8 cellular contexts compared by ENCODE assay signal in the genomic region with DNA sequence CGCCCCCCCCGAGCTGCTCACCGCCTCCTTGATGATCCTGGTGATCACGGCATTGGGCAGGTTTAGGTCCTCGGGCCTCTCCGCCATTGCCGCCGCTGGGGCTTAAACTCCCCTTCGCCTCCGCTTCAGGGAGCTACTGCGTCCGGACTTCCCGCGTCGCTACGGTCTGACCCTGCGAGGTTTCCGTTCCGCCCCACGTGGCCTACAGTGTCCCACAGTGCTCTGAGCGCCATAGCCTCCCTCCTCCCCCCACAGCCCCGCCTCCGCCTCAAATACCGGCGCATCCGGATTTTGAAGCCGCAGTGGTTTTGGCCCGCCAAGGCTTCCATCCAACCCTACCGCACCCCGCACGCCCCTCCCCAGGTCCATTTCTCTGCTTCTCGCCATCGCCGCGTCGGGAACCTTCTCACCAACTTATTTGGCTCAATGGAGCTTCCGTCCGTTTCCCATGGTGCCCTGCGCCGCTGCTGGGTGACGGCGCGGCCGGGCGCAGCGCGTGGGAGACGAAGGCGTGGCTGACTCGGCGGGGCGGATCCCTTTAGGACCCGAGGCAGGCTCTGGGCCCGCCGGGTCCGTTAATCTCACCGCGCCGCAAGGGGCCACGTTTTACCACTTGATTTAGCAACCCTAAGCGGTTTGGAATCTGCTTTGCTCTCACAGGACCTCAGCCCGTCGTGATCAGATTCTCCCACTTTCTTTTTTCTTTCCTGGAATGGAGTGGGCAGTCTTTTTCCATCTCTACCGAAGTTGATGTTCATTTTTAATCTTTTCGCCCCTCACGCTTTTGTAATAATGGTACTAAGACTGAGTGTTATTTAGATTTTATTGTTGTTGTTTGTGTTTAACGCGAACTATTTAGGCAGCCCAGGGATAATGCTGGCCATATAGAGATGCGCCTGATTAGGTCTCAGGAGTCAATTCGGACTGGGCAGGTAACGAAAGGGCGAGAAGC. TPM values are rescaled to one million over a fixed set of nuclear protein-coding genes. Genes with fewer than 3 reads are reported as not detected.
DNase-seq lines count a peak whose midpoint lies in the region; ATAC-seq and TF ChIP-seq lines count a peak whose summit lies in the region.

A gene with protein sequence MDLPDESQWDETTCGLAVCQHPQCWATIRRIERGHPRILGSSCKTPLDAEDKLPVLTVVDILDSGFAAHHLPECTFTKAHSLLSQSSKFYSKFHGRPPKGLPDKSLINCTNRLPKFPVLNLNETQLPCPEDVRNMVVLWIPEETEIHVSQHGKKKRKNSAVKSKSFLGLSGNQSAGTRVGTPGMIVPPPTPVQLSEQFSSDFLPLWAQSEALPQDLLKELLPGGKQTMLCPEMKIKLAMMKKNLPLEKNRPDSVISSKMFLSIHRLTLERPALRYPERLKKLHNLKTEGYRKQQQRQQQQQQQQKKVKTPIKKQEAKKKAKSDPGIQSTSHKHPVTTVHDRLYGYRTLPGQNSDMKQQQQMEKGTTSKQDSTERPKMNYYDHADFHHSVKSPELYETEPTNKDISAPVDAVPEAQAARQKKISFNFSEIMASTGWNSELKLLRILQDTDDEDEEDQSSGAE (plus strand): TSS at position 541 of the 952 bp plus-strand sequence. CDS start 2,747 bp downstream, outside the sequence.
A gene with protein sequence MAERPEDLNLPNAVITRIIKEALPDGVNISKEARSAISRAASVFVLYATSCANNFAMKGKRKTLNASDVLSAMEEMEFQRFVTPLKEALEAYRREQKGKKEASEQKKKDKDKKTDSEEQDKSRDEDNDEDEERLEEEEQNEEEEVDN (minus strand): TSS at position 469 of the 952 bp plus-strand sequence. CDS start 382 bp downstream, at position 87.

- TF ChIP-seq CTCF in ovary (IDR thresholded peaks at IDR 0.05) (peak in 1 of 3 donors; percentile 43), thyroid gland (IDR thresholded peaks at IDR 0.05) (peak in 2 of 6 experiments; percentile 9 to 27)

- H3K27me3 Mint-ChIP-seq in activated naive CD8-positive, alpha-beta T cell treated with anti-CD3 and anti-CD28 coated beads, Interleukin-2, amount 10 ng/mL, durations not matched to agents 7 days and 5 days: no peaks in the 10 kb centered on the region

- no peak for TF ChIP-seq EP300 in ovary (IDR thresholded peaks at IDR 0.05)

- TF ChIP-seq POLR2A in GM10847 (IDR thresholded peaks at IDR 0.05; ENCODE audit: extremely low read depth, insufficient read length) (peak; percentile 68), ovary (IDR thresholded peaks at IDR 0.05) (peak; percentile 76), thyroid gland (IDR thresholded peaks at IDR 0.05) (peak in 1 of 2 donors; percentile 88)

- peaks cover 14% of the 10 kb centered on the region for H3K36me3 Mint-ChIP-seq in activated naive CD8-positive, alpha-beta T cell treated with anti-CD3 and anti-CD28 coated beads, Interleukin-2, amount 10 ng/mL, durations not matched to agents 7 days and 5 days

- intact Hi-C loops in Right ventricle myocardium inferior (cut with DNase I) (loop anchor here (10.0 kb wide), 1 partner anchor 474 kb away; no protein-coding TSS in a partner anchor), ovary (cut with DNase I) (no loop called here), thyroid gland (cut with DNase I) (no loop called here)

- peak within 1 kb of the TSS; percentile 100 for H3K27ac Mint-ChIP-seq in activated naive CD8-positive, alpha-beta T cell treated with anti-CD3 and anti-CD28 coated beads, Interleukin-2, amount 10 ng/mL, durations not matched to agents 7 days and 5 days

- no peaks in the 10 kb centered on the region for H3K9me3 ChIP-seq in ovary
- no peaks in the 10 kb centered on the region for H3K9me3 ChIP-seq in thyroid gland

- peak within 1 kb of the TSS; percentile 96 to 98 for H3K27ac ChIP-seq in ovary
- H3K27ac ChIP-seq in thyroid gland: peak within 1 kb of the TSS; percentile 97 to 99 (median 99)

- no peaks in the 10 kb centered on the region for H3K9me3 Mint-ChIP-seq in activated naive CD8-positive, alpha-beta T cell treated with anti-CD3 and anti-CD28 coated beads, Interleukin-2, amount 10 ng/mL, durations not matched to agents 7 days and 5 days

- H3K27me3 ChIP-seq in ovary (no peaks in the 10 kb centered on the region), thyroid gland (no peaks in the 10 kb centered on the region)

- peaks cover 3% of the 10 kb centered on the region for H3K4me1 ChIP-seq in ovary (ENCODE audit: insufficient read depth)
- H3K4me1 ChIP-seq in thyroid gland: peaks cover 6 to 11% of the 10 kb centered on the region in 2 donors

- H3K4me3 ChIP-seq in ovary (peak within 1 kb of the TSS; percentile 75), thyroid gland (replicated peaks in 1 of 3) (peak within 1 kb of the TSS; percentile 67 to 79 (median 67))

- no peaks in the 10 kb centered on the region for H3K36me3 ChIP-seq in ovary
- H3K36me3 ChIP-seq in thyroid gland: peaks cover 10 to 11% of the 10 kb centered on the region in 2 donors

- peaks cover 18% of the 10 kb centered on the region for H3K4me1 Mint-ChIP-seq in activated naive CD8-positive, alpha-beta T cell treated with anti-CD3 and anti-CD28 coated beads, Interleukin-2, amount 10 ng/mL, durations not matched to agents 7 days and 5 days

- POLR2A ChIA-PET in activated naive CD8-positive, alpha-beta T cell treated with anti-CD3 and anti-CD28 coated beads, Interleukin-2, amount 10 ng/mL, durations not matched to agents 7 days and 5 days (lab: Charles Lee): interaction anchor here (0.6 to 3.0 kb wide), 22 partner anchors 10 to 255 kb away, joined by 3 to 33 read pairs (median 5); a partner anchor contains a TSS

- peak; percentile 94 for ATAC-seq in HG02642 (IDR thresholded peaks at IDR 0.05; ENCODE audit: poor library complexity, unreplicated experiment)
- ATAC-seq in activated naive CD8-positive, alpha-beta T cell treated with anti-CD3 and anti-CD28 coated beads, Interleukin-2, amount 10 ng/mL, durations not matched to agents 7 days and 5 days (ENCODE audit: low read depth): peak; percentile 96
- ATAC-seq in Right ventricle myocardium inferior: peak; percentile 99

- H3K4me3 Mint-ChIP-seq in activated naive CD8-positive, alpha-beta T cell treated with anti-CD3 and anti-CD28 coated beads, Interleukin-2, amount 10 ng/mL, durations not matched to agents 7 days and 5 days: peak within 1 kb of the TSS; percentile 96

- peak; percentile 92 for DNase-seq in NCI-H1105 (lab: John Stamatoyannopoulos, UW)
- DNase-seq in SKM-1 (lab: John Stamatoyannopoulos, UW; ENCODE audit: unreplicated experiment): peak; percentile 64
- peak; percentile 97 for DNase-seq in activated naive CD8-positive, alpha-beta T cell treated with anti-CD3 and anti-CD28 coated beads, Interleukin-2, amount 10 ng/mL, durations not matched to agents 7 days and 5 days
- DNase-seq in Right ventricle myocardium inferior (ENCODE audit: missing footprints): peak; percentile 98
- DNase-seq in ovary: peak; percentile 94 to 98 (median 95)
- DNase-seq in thyroid gland: peak; percentile 94 to 95

- WGBS in ovary, 3 donors: 0 to 1% (median 0%) methylated on average over 71 to 72 of the region's 72 CpGs
- 0% methylated on average over 57 to 64 of the region's 72 CpGs for WGBS in thyroid gland, 2 donors

RNA-seq across cellular contexts. Expression of the first gene that starts in this region (rescaled TPM):
- total RNA-seq in activated naive CD8-positive, alpha-beta T cell treated with anti-CD3 and anti-CD28 coated beads, Interleukin-2, amount 10 ng/mL, durations not matched to agents 7 days and 5 days: under 1 TPM; 0.36 to 0.54 TPM
- total RNA-seq in Right ventricle myocardium inferior: 0.24 TPM
- under 1 TPM; 0.48 to 0.92 (median 0.84) TPM for total RNA-seq in ovary
- polyA plus RNA-seq in ovary: 1 to 10 TPM in 1 of 2 donors, under 1 TPM in 1; 0.46 to 1.2 TPM
- 1 to 10 TPM in 2 of 4 donors, under 1 TPM in 2; 0.39 to 2.5 (median 0.84) TPM for total RNA-seq in thyroid gland

RNA-seq across cellular contexts. Expression of the second gene that starts in this region (rescaled TPM):
- total RNA-seq in activated naive CD8-positive, alpha-beta T cell treated with anti-CD3 and anti-CD28 coated beads, Interleukin-2, amount 10 ng/mL, durations not matched to agents 7 days and 5 days: 10 to 100 TPM; 51.7 to 52.2 TPM
- total RNA-seq in Right ventricle myocardium inferior: 22.6 TPM
- 10 to 100 TPM; 12.3 to 27.5 (median 24.2) TPM for total RNA-seq in ovary
- 10 to 100 TPM; 28.2 to 53.6 TPM for polyA plus RNA-seq in ovary
- total RNA-seq in thyroid gland: 10 to 100 TPM; 29.2 to 54.9 (median 33.5) TPM

Comparison
In these comparisons a context has a peak if more than half of its experiments do, and no peak if none do; other contexts are left out.
1. Peak in every context shown above with its lines: DNase-seq, ATAC-seq, H3K4me3 ChIP-seq and H3K27ac ChIP-seq.